ENCODE assay signal across 1 cellular context in genomic region chr9:37800631-37801286, GRCh38.
TF ChIP-seq lines count a peak whose summit lies in the region.

TSS of gene DCAF10 (plus strand) at chr9:37800797. CDS start at chr9:37800867, 70 bp downstream.

TF ChIP-seq in K562, 482 proteins besides CTCF, POLR2A, EP300 and RAD21 (continued from another document and continues in another):
- TF ChIP-seq STAT6 (CRISPR knock-in tag; IDR thresholded peaks at IDR 0.05) (no peak), CEBPG (CRISPR knock-in tag; IDR thresholded peaks at IDR 0.05) (no peak), CEBPG (tag; conservative IDR thresholded peaks at IDR 0.05 in 1 of 2, IDR thresholded peaks at IDR 0.05 in 1 of 2) (no peak), CREM (IDR thresholded peaks at IDR 0.05; ENCODE audit: low read depth) (peak; percentile 84), ZNF655 (CRISPR knock-in tag; IDR thresholded peaks at IDR 0.05) (no peak), LCOR (CRISPR knock-in tag; IDR thresholded peaks at IDR 0.05) (peak; percentile 98), EWSR1 (IDR thresholded peaks at IDR 0.05; ENCODE audit: borderline replicate concordance, low read depth, partially characterized antibody) (no peak), ZNF778 (CRISPR knock-in tag; IDR thresholded peaks at IDR 0.05) (no peak), SRSF9 (IDR thresholded peaks at IDR 0.05; ENCODE audit: borderline replicate concordance, low read depth, low read length) (no peak), RAD51 (IDR thresholded peaks at IDR 0.05; ENCODE audit: borderline replicate concordance, low read depth) (no peak), OTX1 (CRISPR knock-in tag; IDR thresholded peaks at IDR 0.05) (peak; percentile 72; the same call in 1 of the 2 replicates), POLR2AphosphoS5 (IDR thresholded peaks at IDR 0.05; ENCODE audit: control insufficient read depth, insufficient read depth, low read depth, low read length) (peak; percentile 92), ZNF23 (CRISPR knock-in tag; IDR thresholded peaks at IDR 0.05) (no peak), NR2F6 (CRISPR knock-in tag; IDR thresholded peaks at IDR 0.05) (0 out of 2 replicates have a peak, but pooled peaks have one; percentile 64), ZNF263 (CRISPR knock-in tag; IDR thresholded peaks at IDR 0.05; ENCODE audit: borderline replicate concordance) (peak; percentile 70), ARNT (IDR thresholded peaks at IDR 0.05) (0 out of 4 replicates have a peak, but pooled peaks of 1 of the 2 experiments have one; percentile 18), ZBTB26 (CRISPR knock-in tag; IDR thresholded peaks at IDR 0.05) (no peak; the same call in 1 of the 2 replicates), RBBP5 (IDR thresholded peaks at IDR 0.05; ENCODE audit: borderline replicate concordance, insufficient read depth, low read length, poor library complexity, severe bottlenecking) (peak; percentile 98), ZNF592 (IDR thresholded peaks at IDR 0.05) (no peak; the same call in 1 of the 2 replicates), RBM17 (IDR thresholded peaks at IDR 0.05; ENCODE audit: borderline replicate concordance, low read depth, low read length) (no peak), CBFA2T3 (IDR thresholded peaks at IDR 0.05) (peak; percentile 26; the same call in 1 of the 2 replicates), SMARCE1 (IDR thresholded peaks at IDR 0.05) (no peak), NFXL1 (CRISPR knock-in tag; IDR thresholded peaks at IDR 0.05) (no peak; the same call in 1 of the 2 replicates), TAF1 (IDR thresholded peaks at IDR 0.05; ENCODE audit: control insufficient read depth, extremely low read depth, insufficient read depth, low read length, severe bottlenecking) (peak; percentile 98)
- TF ChIP-seq, protein P1, sequence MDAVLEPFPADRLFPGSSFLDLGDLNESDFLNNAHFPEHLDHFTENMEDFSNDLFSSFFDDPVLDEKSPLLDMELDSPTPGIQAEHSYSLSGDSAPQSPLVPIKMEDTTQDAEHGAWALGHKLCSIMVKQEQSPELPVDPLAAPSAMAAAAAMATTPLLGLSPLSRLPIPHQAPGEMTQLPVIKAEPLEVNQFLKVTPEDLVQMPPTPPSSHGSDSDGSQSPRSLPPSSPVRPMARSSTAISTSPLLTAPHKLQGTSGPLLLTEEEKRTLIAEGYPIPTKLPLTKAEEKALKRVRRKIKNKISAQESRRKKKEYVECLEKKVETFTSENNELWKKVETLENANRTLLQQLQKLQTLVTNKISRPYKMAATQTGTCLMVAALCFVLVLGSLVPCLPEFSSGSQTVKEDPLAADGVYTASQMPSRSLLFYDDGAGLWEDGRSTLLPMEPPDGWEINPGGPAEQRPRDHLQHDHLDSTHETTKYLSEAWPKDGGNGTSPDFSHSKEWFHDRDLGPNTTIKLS (IDR thresholded peaks at IDR 0.05; ENCODE audit: borderline replicate concordance, low read depth), result no peak
- TF ChIP-seq, protein P2, sequence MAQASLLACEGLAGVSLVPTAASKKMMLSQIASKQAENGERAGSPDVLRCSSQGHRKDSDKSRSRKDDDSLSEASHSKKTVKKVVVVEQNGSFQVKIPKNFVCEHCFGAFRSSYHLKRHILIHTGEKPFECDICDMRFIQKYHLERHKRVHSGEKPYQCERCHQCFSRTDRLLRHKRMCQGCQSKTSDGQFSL (CRISPR knock-in tag; IDR thresholded peaks at IDR 0.05), result peak; percentile 84; the same call in 1 of the 2 replicates
- TF ChIP-seq, protein P2 (tag; IDR thresholded peaks at IDR 0.05), result no peak; a peak in 1 of 4 replicates
- TF ChIP-seq, protein P3, sequence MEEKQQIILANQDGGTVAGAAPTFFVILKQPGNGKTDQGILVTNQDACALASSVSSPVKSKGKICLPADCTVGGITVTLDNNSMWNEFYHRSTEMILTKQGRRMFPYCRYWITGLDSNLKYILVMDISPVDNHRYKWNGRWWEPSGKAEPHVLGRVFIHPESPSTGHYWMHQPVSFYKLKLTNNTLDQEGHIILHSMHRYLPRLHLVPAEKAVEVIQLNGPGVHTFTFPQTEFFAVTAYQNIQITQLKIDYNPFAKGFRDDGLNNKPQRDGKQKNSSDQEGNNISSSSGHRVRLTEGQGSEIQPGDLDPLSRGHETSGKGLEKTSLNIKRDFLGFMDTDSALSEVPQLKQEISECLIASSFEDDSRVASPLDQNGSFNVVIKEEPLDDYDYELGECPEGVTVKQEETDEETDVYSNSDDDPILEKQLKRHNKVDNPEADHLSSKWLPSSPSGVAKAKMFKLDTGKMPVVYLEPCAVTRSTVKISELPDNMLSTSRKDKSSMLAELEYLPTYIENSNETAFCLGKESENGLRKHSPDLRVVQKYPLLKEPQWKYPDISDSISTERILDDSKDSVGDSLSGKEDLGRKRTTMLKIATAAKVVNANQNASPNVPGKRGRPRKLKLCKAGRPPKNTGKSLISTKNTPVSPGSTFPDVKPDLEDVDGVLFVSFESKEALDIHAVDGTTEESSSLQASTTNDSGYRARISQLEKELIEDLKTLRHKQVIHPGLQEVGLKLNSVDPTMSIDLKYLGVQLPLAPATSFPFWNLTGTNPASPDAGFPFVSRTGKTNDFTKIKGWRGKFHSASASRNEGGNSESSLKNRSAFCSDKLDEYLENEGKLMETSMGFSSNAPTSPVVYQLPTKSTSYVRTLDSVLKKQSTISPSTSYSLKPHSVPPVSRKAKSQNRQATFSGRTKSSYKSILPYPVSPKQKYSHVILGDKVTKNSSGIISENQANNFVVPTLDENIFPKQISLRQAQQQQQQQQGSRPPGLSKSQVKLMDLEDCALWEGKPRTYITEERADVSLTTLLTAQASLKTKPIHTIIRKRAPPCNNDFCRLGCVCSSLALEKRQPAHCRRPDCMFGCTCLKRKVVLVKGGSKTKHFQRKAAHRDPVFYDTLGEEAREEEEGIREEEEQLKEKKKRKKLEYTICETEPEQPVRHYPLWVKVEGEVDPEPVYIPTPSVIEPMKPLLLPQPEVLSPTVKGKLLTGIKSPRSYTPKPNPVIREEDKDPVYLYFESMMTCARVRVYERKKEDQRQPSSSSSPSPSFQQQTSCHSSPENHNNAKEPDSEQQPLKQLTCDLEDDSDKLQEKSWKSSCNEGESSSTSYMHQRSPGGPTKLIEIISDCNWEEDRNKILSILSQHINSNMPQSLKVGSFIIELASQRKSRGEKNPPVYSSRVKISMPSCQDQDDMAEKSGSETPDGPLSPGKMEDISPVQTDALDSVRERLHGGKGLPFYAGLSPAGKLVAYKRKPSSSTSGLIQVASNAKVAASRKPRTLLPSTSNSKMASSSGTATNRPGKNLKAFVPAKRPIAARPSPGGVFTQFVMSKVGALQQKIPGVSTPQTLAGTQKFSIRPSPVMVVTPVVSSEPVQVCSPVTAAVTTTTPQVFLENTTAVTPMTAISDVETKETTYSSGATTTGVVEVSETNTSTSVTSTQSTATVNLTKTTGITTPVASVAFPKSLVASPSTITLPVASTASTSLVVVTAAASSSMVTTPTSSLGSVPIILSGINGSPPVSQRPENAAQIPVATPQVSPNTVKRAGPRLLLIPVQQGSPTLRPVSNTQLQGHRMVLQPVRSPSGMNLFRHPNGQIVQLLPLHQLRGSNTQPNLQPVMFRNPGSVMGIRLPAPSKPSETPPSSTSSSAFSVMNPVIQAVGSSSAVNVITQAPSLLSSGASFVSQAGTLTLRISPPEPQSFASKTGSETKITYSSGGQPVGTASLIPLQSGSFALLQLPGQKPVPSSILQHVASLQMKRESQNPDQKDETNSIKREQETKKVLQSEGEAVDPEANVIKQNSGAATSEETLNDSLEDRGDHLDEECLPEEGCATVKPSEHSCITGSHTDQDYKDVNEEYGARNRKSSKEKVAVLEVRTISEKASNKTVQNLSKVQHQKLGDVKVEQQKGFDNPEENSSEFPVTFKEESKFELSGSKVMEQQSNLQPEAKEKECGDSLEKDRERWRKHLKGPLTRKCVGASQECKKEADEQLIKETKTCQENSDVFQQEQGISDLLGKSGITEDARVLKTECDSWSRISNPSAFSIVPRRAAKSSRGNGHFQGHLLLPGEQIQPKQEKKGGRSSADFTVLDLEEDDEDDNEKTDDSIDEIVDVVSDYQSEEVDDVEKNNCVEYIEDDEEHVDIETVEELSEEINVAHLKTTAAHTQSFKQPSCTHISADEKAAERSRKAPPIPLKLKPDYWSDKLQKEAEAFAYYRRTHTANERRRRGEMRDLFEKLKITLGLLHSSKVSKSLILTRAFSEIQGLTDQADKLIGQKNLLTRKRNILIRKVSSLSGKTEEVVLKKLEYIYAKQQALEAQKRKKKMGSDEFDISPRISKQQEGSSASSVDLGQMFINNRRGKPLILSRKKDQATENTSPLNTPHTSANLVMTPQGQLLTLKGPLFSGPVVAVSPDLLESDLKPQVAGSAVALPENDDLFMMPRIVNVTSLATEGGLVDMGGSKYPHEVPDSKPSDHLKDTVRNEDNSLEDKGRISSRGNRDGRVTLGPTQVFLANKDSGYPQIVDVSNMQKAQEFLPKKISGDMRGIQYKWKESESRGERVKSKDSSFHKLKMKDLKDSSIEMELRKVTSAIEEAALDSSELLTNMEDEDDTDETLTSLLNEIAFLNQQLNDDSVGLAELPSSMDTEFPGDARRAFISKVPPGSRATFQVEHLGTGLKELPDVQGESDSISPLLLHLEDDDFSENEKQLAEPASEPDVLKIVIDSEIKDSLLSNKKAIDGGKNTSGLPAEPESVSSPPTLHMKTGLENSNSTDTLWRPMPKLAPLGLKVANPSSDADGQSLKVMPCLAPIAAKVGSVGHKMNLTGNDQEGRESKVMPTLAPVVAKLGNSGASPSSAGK (IDR thresholded peaks at IDR 0.05), result no peak; the same call in 1 of the 2 replicates
- TF ChIP-seq, protein P4, sequence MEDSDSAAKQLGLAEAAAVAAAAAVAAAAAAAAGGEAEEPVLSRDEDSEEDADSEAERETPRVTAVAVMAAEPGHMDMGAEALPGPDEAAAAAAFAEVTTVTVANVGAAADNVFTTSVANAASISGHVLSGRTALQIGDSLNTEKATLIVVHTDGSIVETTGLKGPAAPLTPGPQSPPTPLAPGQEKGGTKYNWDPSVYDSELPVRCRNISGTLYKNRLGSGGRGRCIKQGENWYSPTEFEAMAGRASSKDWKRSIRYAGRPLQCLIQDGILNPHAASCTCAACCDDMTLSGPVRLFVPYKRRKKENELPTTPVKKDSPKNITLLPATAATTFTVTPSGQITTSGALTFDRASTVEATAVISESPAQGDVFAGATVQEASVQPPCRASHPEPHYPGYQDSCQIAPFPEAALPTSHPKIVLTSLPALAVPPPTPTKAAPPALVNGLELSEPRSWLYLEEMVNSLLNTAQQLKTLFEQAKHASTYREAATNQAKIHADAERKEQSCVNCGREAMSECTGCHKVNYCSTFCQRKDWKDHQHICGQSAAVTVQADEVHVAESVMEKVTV (CRISPR knock-in tag; IDR thresholded peaks at IDR 0.05), result no peak
